ENCODE assay signal across 8 cellular contexts in the genomic region with DNA sequence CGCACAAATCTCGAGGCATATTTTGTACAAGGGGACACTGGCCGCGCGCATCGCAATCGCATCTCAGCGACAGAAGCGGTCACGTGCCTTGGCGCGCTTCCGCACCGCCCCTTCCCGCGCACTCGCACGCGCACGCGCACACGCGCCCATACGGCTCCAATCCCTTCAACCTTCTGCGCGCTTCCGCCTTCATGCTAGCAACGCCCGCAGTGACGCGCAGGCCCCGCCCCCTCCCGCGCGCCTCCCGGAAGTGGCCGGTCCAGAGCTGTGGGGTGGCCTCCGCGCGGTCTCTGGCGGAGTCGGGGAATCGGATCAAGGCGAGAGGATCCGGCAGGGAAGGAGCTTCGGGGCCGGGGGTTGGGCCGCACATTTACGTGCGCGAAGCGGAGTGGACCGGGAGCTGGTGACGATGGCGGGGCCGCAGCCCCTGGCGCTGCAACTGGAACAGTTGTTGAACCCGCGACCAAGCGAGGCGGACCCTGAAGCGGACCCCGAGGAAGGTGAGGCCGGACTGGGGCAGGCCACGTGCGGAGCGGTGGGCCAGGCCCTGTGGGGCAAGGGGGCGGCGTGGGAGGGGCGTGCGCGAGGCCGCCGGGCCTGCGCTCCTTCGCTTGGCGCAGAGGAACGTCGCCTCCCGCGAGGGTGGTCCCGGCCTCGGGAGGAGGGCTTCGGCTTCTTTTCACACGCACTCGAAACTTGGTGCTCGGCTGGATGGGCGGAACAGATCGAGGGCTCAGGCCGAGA. TPM values are rescaled to one million over a fixed set of nuclear protein-coding genes. Genes with fewer than 3 reads are reported as not detected.
DNase-seq lines count a peak whose midpoint lies in the region; ATAC-seq and TF ChIP-seq lines count a peak whose summit lies in the region.

A gene with protein sequence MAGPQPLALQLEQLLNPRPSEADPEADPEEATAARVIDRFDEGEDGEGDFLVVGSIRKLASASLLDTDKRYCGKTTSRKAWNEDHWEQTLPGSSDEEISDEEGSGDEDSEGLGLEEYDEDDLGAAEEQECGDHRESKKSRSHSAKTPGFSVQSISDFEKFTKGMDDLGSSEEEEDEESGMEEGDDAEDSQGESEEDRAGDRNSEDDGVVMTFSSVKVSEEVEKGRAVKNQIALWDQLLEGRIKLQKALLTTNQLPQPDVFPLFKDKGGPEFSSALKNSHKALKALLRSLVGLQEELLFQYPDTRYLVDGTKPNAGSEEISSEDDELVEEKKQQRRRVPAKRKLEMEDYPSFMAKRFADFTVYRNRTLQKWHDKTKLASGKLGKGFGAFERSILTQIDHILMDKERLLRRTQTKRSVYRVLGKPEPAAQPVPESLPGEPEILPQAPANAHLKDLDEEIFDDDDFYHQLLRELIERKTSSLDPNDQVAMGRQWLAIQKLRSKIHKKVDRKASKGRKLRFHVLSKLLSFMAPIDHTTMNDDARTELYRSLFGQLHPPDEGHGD (plus strand): TSS at position 238 of the 744 bp plus-strand sequence. CDS start 172 bp downstream, at position 410.

- H4K20me1 ChIP-seq in OCI-LY3 (ENCODE audit: insufficient read depth, low read length) = 0 out of 2 replicates have a peak, but pooled peaks cover 7% of the 10 kb centered on the region

- peaks cover 15% of the 10 kb centered on the region for H3K4me1 ChIP-seq in OCI-LY3 (ENCODE audit: low read length)

- DNase-seq in DMS 273 (lab: John Stamatoyannopoulos, UW; ENCODE audit: unreplicated experiment) (peak; percentile 98), HuH-7.5 (ENCODE audit: low spot score) (peak; percentile 94), endothelial cell (ENCODE audit: low spot score) (peak; percentile 94), middle frontal gyrus (ENCODE audit: extremely low spot score, low spot score) (peak; percentile 95)
- peak; percentile 99 for DNase-seq in activated CD8-positive, alpha-beta memory T cell treated with anti-CD3 and anti-CD28 coated beads, Interleukin-2, amount 50 U/mL, for 48 hours
- peak; percentile 93 to 97 for DNase-seq in stimulated activated CD8-positive, alpha-beta memory T cell treated with anti-CD3 and anti-CD28 coated beads, Interleukin-2, amount 100 ng/mL, for 1 hour (ENCODE audit: low read depth in 2 of 2)

- ATAC-seq in GM21528 (IDR thresholded peaks at IDR 0.05; ENCODE audit: low FRiP score, unreplicated experiment) = peak; percentile 86

- peak within 1 kb of the TSS; percentile 78 for H2AFZ ChIP-seq in OCI-LY3 (ENCODE audit: low read depth, low read length)

- H3K4me2 ChIP-seq in OCI-LY3 (ENCODE audit: low read length) = peak within 1 kb of the TSS; percentile 85

- peaks cover 28% of the 10 kb centered on the region for H3K36me3 ChIP-seq in OCI-LY3 (replicated peaks; ENCODE audit: low read depth, low read length)

- peak within 1 kb of the TSS; percentile 92 for H3K9ac ChIP-seq in OCI-LY3 (ENCODE audit: low read length)

- peaks cover 45% of the 10 kb centered on the region for H3K79me2 ChIP-seq in OCI-LY3 (ENCODE audit: low read length)

- peak within 1 kb of the TSS; percentile 91 for H3K4me3 ChIP-seq in OCI-LY3 (ENCODE audit: low read length)

- H3K27me3 ChIP-seq in OCI-LY3 (ENCODE audit: low read depth, low read length) = peaks cover 20% of the 10 kb centered on the region

- H3K9me3 Mint-ChIP-seq in endothelial cell (ENCODE audit: unreplicated experiment) = no peaks in the 10 kb centered on the region

- no peaks in the 10 kb centered on the region for H3K9me3 ChIP-seq in OCI-LY3 (ENCODE audit: insufficient read depth, low read length)

- H3K27ac ChIP-seq in OCI-LY3 (ENCODE audit: low read length) = peak within 1 kb of the TSS; percentile 63

- peaks cover 26% of the 10 kb centered on the region for H3K4me1 Mint-ChIP-seq in endothelial cell (ENCODE audit: unreplicated experiment)

- peaks cover 16% of the 10 kb centered on the region for H3K36me3 Mint-ChIP-seq in endothelial cell (ENCODE audit: low read depth, unreplicated experiment)

- peaks cover 16% of the 10 kb centered on the region for H3K27me3 Mint-ChIP-seq in endothelial cell (ENCODE audit: unreplicated experiment)

- peak within 1 kb of the TSS; percentile 72 for H3K27ac Mint-ChIP-seq in endothelial cell (ENCODE audit: unreplicated experiment)

- TF ChIP-seq CTCF in OCI-LY3 (IDR thresholded peaks at IDR 0.05; ENCODE audit: low read depth, low read length) (no peak), endothelial cell (IDR thresholded peaks at IDR 0.05; ENCODE audit: unreplicated experiment) (no peak)

- H3K4me3 Mint-ChIP-seq in endothelial cell (ENCODE audit: unreplicated experiment) = peak within 1 kb of the TSS; percentile 88

RNA-seq across cellular contexts. Expression of the gene that starts here (rescaled TPM):
- total RNA-seq in endothelial cell (ENCODE audit: unreplicated experiment) = 25.0 TPM

Comparison
In these comparisons a context has a peak if more than half of its experiments do, and no peak if none do; other contexts are left out.
1. Peak in every context shown above with its lines: DNase-seq, ATAC-seq, H3K4me3 ChIP-seq and H3K27ac ChIP-seq.